Comparison of ENCODE assay signal across 9 cellular contexts in genomic region chr10:102675151-102675886, GRCh38. TPM values are rescaled to one million over a fixed set of nuclear protein-coding genes. Genes with fewer than 3 reads are reported as not detected.
DNase-seq lines count a peak whose midpoint lies in the region; ATAC-seq and TF ChIP-seq lines count a peak whose summit lies in the region.
"Had no signal": no experiment of that assay in that cellular context is flagged by ENCODE, and none has a peak within 500 bp of the region (broad histone marks: within the 10 kb centered on the region; RNA-seq: fewer than 3 reads in every experiment).

No MANE protein-coding gene starts in this region.

- intact Hi-C loops in CD4-positive, alpha-beta memory T cell (cut with micrococcal nuclease), result no loop called here

- peak overlapping the region; percentile 57 for H3K27ac ChIP-seq in CD4-positive, alpha-beta memory T cell (ENCODE audit: low read depth, low read length)
- peak overlapping the region; percentile 82 for H3K27ac ChIP-seq in trophoblast cell (ENCODE audit: low read depth, low read length)
- H3K27ac ChIP-seq: SK-N-MC had no signal

- H3K4me2 ChIP-seq in Loucy (ENCODE audit: low read depth, low read length, poor library complexity, severe bottlenecking) (peak overlapping the region; percentile 91), trophoblast cell (ENCODE audit: low read length) (peak overlapping the region; percentile 48)

- H4K91ac ChIP-seq in trophoblast cell (ENCODE audit: low read depth, low read length), result peak overlapping the region; percentile 82

- H2AK5ac ChIP-seq in trophoblast cell (ENCODE audit: low read length), result peak overlapping the region; percentile 69

- H3K27me3 Mint-ChIP-seq in CD4-positive, alpha-beta memory T cell, result no peaks in the 10 kb centered on the region
- peaks cover 12% of the 10 kb centered on the region for H3K27me3 Mint-ChIP-seq in endothelial cell (ENCODE audit: unreplicated experiment)

- H3K9ac ChIP-seq in Loucy (ENCODE audit: low read depth, low read length, poor library complexity, severe bottlenecking) (peak overlapping the region; percentile 61), trophoblast cell (ENCODE audit: low read length) (no peak overlapping the region)

- no peaks in the 10 kb centered on the region for H3K9me2 ChIP-seq in Loucy (replicated peaks; ENCODE audit: low read depth, low read length)

- no peaks in the 10 kb centered on the region for H4K20me1 ChIP-seq in Loucy (ENCODE audit: insufficient read depth, low read length, poor library complexity, severe bottlenecking)

- H3K27me3 ChIP-seq in CD4-positive, alpha-beta memory T cell (ENCODE audit: insufficient read depth, low read length), result no peaks in the 10 kb centered on the region
- no peaks in the 10 kb centered on the region for H3K27me3 ChIP-seq in Loucy (ENCODE audit: insufficient read depth, low read length, poor library complexity, severe bottlenecking)
- no peaks in the 10 kb centered on the region for H3K27me3 ChIP-seq in trophoblast cell (ENCODE audit: insufficient read depth, low read length)

- H4K8ac ChIP-seq in trophoblast cell (ENCODE audit: low read depth, low read length), result peak overlapping the region; percentile 63

- peaks cover 0 to 2% (median 0%) of the 10 kb centered on the region in 8 donors for H3K9me3 Mint-ChIP-seq in CD4-positive, alpha-beta memory T cell
- H3K9me3 Mint-ChIP-seq in endothelial cell (ENCODE audit: unreplicated experiment), result no peaks in the 10 kb centered on the region

- peak overlapping the region; percentile 8 for H4K12ac ChIP-seq in trophoblast cell (ENCODE audit: low read depth, low read length)

- H3K4me1 Mint-ChIP-seq in CD4-positive, alpha-beta memory T cell, result peaks cover 29 to 59% (median 44%) of the 10 kb centered on the region in 4 donors
- peaks cover 48% of the 10 kb centered on the region for H3K4me1 Mint-ChIP-seq in endothelial cell (ENCODE audit: unreplicated experiment)

- peaks cover 46% of the 10 kb centered on the region for H3K4me1 ChIP-seq in CD4-positive, alpha-beta memory T cell (ENCODE audit: insufficient read depth, low read length)
- H3K4me1 ChIP-seq in Loucy (ENCODE audit: insufficient read depth, low read length, poor library complexity, severe bottlenecking) (peaks cover 66% of the 10 kb centered on the region), trophoblast cell (ENCODE audit: control insufficient read depth in 1 of 2, insufficient read depth in 2 of 2, low read length in 2 of 2) (peaks cover 31 to 38% of the 10 kb centered on the region in 2 experiments)

- no CpG with 5 or more reads among the region's 10 CpGs for WGBS in trophoblast cell (ENCODE audit: extremely low coverage, insufficient coverage, insufficient read length)

- H3K18ac ChIP-seq in trophoblast cell (ENCODE audit: low read length), result peak overlapping the region; percentile 84

- no peaks in the 10 kb centered on the region for H3K36me3 ChIP-seq in CD4-positive, alpha-beta memory T cell (ENCODE audit: insufficient read depth, low read length)
- H3K36me3 ChIP-seq in Loucy (ENCODE audit: insufficient read depth, low read length) (no peaks in the 10 kb centered on the region), trophoblast cell (ENCODE audit: control insufficient read depth in 1 of 2, insufficient read depth in 2 of 2, low read length in 2 of 2) (no peaks in the 10 kb centered on the region)

- peak overlapping the region; percentile 77 for H2BK5ac ChIP-seq in trophoblast cell (ENCODE audit: low read depth, low read length, poor library complexity)

- TF ChIP-seq CTCF in Loucy (conservative IDR thresholded peaks at IDR 0.05; ENCODE audit: low read length), result no peak
- no peak for TF ChIP-seq CTCF in endothelial cell (IDR thresholded peaks at IDR 0.05; ENCODE audit: unreplicated experiment)

- CTCF ChIA-PET in CD4-positive, alpha-beta memory T cell (lab: Charles Lee; ENCODE audit: partially characterized antibody), result interaction anchor here (0.7 to 4.2 kb wide), 10 partner anchors 10 to 173 kb away, joined by 3 to 44 read pairs (median 4); partner anchors contain the start of genes ACTR1A, ARL3, SFXN2 and TRIM8

- H3K79me2 ChIP-seq in Loucy (ENCODE audit: insufficient read depth, low read length) (no peaks in the 10 kb centered on the region), trophoblast cell (ENCODE audit: control insufficient read depth, insufficient read depth, low read length, poor library complexity) (peaks cover 2% of the 10 kb centered on the region)

- POLR2A ChIA-PET in CD4-positive, alpha-beta memory T cell (lab: Charles Lee; ENCODE audit: partially characterized antibody), result interaction anchor here (0.7 to 13.6 kb wide), 7 partner anchors 15 to 173 kb away, joined by 3 to 431 read pairs (median 4); partner anchors contain the start of genes ACTR1A, ARL3, SFXN2 and TRIM8

- peaks cover 19% of the 10 kb centered on the region for H3K79me1 ChIP-seq in trophoblast cell (ENCODE audit: low read length)

- no peaks in the 10 kb centered on the region for H3K36me3 Mint-ChIP-seq in CD4-positive, alpha-beta memory T cell
- H3K36me3 Mint-ChIP-seq in endothelial cell (ENCODE audit: low read depth, unreplicated experiment), result no peaks in the 10 kb centered on the region

- H3K4me3 ChIP-seq in CD4-positive, alpha-beta memory T cell (ENCODE audit: low read length in 2 of 2), result no peak overlapping the region
- H3K4me3 ChIP-seq in Loucy (ENCODE audit: low read length, poor library complexity, severe bottlenecking) (peak overlapping the region; percentile 70), trophoblast cell (ENCODE audit: low read depth, low read length) (no peak overlapping the region)
- H3K4me3 ChIP-seq: SK-N-MC had no signal

- H3K23ac ChIP-seq in trophoblast cell (ENCODE audit: low read length), result no peak overlapping the region

- peak overlapping the region; percentile 72 for H2BK12ac ChIP-seq in trophoblast cell (ENCODE audit: low read length)

- peak overlapping the region; percentile 52 for H3K14ac ChIP-seq in trophoblast cell (ENCODE audit: low read length)

- H2BK120ac ChIP-seq in trophoblast cell (ENCODE audit: insufficient read depth, low read length, poor library complexity), result peak overlapping the region; percentile 67

- H3K4me3 Mint-ChIP-seq in CD4-positive, alpha-beta memory T cell, result peak overlapping the region in 7 of 8 donors; percentile 76 to 93 (median 82)
- H3K4me3 Mint-ChIP-seq in endothelial cell (ENCODE audit: unreplicated experiment), result peak overlapping the region; percentile 47

- peak overlapping the region; percentile 86 to 98 (median 94) for H3K27ac Mint-ChIP-seq in CD4-positive, alpha-beta memory T cell
- peak overlapping the region; percentile 67 for H3K27ac Mint-ChIP-seq in endothelial cell (ENCODE audit: unreplicated experiment)

- DNase-seq in CD4-positive, alpha-beta memory T cell, result no peak
- DNase-seq in endothelial cell (ENCODE audit: low spot score), result no peak
- DNase-seq in trophoblast cell, result no peak
- no peak for DNase-seq in AG20443 (ENCODE audit: low spot score)
- DNase-seq in NCI-H2029 (lab: John Stamatoyannopoulos, UW), result no peak
- no peak for DNase-seq in OCI-M2 (lab: John Stamatoyannopoulos, UW; ENCODE audit: unreplicated experiment)

- no peaks in the 10 kb centered on the region for H3K9me3 ChIP-seq in CD4-positive, alpha-beta memory T cell (ENCODE audit: control insufficient read depth in 1 of 2, low read length in 2 of 2)
- no peaks in the 10 kb centered on the region for H3K9me3 ChIP-seq in Loucy (ENCODE audit: insufficient read depth, low read depth, low read length)
- H3K9me3 ChIP-seq in trophoblast cell (ENCODE audit: insufficient read depth, low read depth, low read length), result no peaks in the 10 kb centered on the region

- no peak overlapping the region for H3K4ac ChIP-seq in trophoblast cell (ENCODE audit: low read depth, low read length)

- no peaks in the 10 kb centered on the region for H3F3A ChIP-seq in Loucy (ENCODE audit: low read depth)

- ATAC-seq in HG03039 (IDR thresholded peaks at IDR 0.05; ENCODE audit: unreplicated experiment), result no peak

- H2AFZ ChIP-seq in Loucy (ENCODE audit: low read length), result no peak overlapping the region
- H2AFZ ChIP-seq in trophoblast cell (ENCODE audit: insufficient read depth, low read length, poor library complexity), result no peak overlapping the region

RNA-seq across cellular contexts. Expression of gene TRIM8, which starts 31.0 kb away (rescaled TPM):
- total RNA-seq in CD4-positive, alpha-beta memory T cell, result 10 to 100 TPM; 68.4 to 71.6 TPM
- polyA plus RNA-seq in CD4-positive, alpha-beta memory T cell, result 10 to 100 TPM; 33.0 to 56.4 TPM
- total RNA-seq in endothelial cell (ENCODE audit: unreplicated experiment), result 219 TPM
- 36.7 and 37.2 TPM in 2 replicates for polyA plus RNA-seq in trophoblast cell (2013)

RNA-seq across cellular contexts. Expression of gene ARL3, which starts 38.9 kb away (rescaled TPM):
- 1 to 10 TPM; 3.7 to 4.0 TPM for total RNA-seq in CD4-positive, alpha-beta memory T cell
- polyA plus RNA-seq in CD4-positive, alpha-beta memory T cell, result 1 to 10 TPM; 5.8 to 7.3 TPM
- 9.0 TPM for total RNA-seq in endothelial cell (ENCODE audit: unreplicated experiment)
- 16.3 and 18.0 TPM in 2 replicates for polyA plus RNA-seq in trophoblast cell (2013)

RNA-seq across cellular contexts. Expression of gene SFXN2, which starts 39.1 kb away (rescaled TPM):
- 10 to 100 TPM; 20.2 to 21.7 TPM for total RNA-seq in CD4-positive, alpha-beta memory T cell
- polyA plus RNA-seq in CD4-positive, alpha-beta memory T cell, result 10 to 100 TPM in 1 of 2 donors, 1 to 10 TPM in 1; 9.5 to 11.4 TPM
- total RNA-seq in endothelial cell (ENCODE audit: unreplicated experiment), result 6.3 TPM
- polyA plus RNA-seq in trophoblast cell (2013), result 9.0 and 9.4 TPM in 2 replicates
